Comparison of ENCODE assay signal across 18 cellular contexts in the genomic region with DNA sequence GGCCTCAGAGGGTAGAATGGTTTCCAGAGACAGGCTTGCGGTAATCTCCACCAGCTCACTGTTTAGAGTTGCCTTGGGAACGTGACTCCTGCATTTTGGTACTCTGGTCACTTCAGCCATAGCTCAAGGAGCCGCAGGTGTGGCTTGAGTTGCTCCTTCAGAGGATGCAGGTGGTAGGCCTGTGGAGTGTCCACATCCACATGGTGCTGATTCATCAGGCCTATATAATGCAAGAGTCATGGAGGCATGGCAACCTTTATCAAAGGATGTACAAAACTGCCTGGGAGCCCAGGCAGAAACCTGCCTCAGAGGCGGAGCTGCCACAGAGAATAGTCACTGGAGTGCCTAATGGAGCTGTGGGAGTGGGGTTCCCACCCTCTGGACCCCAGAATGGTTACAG.
"Had no signal": no experiment of that assay in that cellular context is flagged by ENCODE, and none has a peak within 500 bp of the region (broad histone marks: within the 10 kb centered on the region; RNA-seq: fewer than 3 reads in every experiment).

No MANE protein-coding gene starts in this region.

- H3K9me3 Mint-ChIP-seq: nephron progenitor cell; stimulated activated naive B cell treated with anti-CD40 and anti-IgM and Interleukin-4, amounts not matched to agents 10 μg/mL and 1 μg/mL and 100 μg/mL, for 72 hours; stimulated activated naive CD8-positive, alpha-beta T cell treated with anti-CD3 and anti-CD28 coated beads, Interleukin-15, amount 100 ng/mL, for 72 hours had no signal

- H3K36me3 ChIP-seq: esophagus squamous epithelium, neutrophil, spleen, tibial nerve had no signal

- H3K36me3 Mint-ChIP-seq: naive thymus-derived CD4-positive, alpha-beta T cell; stimulated activated naive B cell treated with anti-CD40 and anti-IgM and Interleukin-4, amounts not matched to agents 10 μg/mL and 1 μg/mL and 100 μg/mL, for 72 hours had no signal

- H3K4me3 ChIP-seq: esophagus squamous epithelium, spleen, testis, tibial nerve had no signal

- H3K4me1 Mint-ChIP-seq: naive thymus-derived CD4-positive, alpha-beta T cell; nephron progenitor cell; stimulated activated naive B cell treated with anti-CD40 and anti-IgM and Interleukin-4, amounts not matched to agents 10 μg/mL and 1 μg/mL and 100 μg/mL, for 72 hours; stimulated activated naive CD8-positive, alpha-beta T cell treated with anti-CD3 and anti-CD28 coated beads, Interleukin-15, amount 100 ng/mL, for 72 hours had no signal

- FAIRE-seq: kidney had no signal

- ATAC-seq: effector memory CD8-positive, alpha-beta T cell; left colon; left ventricle myocardium superior; naive thymus-derived CD4-positive, alpha-beta T cell; sciatic nerve; stimulated activated naive B cell treated with anti-CD40 and anti-IgM and Interleukin-4, amounts not matched to agents 10 μg/mL and 1 μg/mL and 100 μg/mL, for 72 hours; stimulated activated naive CD8-positive, alpha-beta T cell treated with anti-CD3 and anti-CD28 coated beads, Interleukin-15, amount 100 ng/mL, for 72 hours had no signal

- H3K4me3 Mint-ChIP-seq: effector memory CD8-positive, alpha-beta T cell; naive thymus-derived CD4-positive, alpha-beta T cell; nephron progenitor cell; stimulated activated naive B cell treated with anti-CD40 and anti-IgM and Interleukin-4, amounts not matched to agents 10 μg/mL and 1 μg/mL and 100 μg/mL, for 72 hours; stimulated activated naive CD8-positive, alpha-beta T cell treated with anti-CD3 and anti-CD28 coated beads, Interleukin-15, amount 100 ng/mL, for 72 hours had no signal

- DNase-seq: effector memory CD8-positive, alpha-beta T cell; esophagus squamous epithelium; foreskin fibroblast; kidney; left colon; left ventricle myocardium superior; naive thymus-derived CD4-positive, alpha-beta T cell; nephron progenitor cell; spleen; stimulated activated CD4-positive, alpha-beta T cell treated with anti-CD3 and anti-CD28 coated beads, Interleukin-15, amount 100 ng/mL, for 24 hours; stimulated activated CD4-positive, alpha-beta T cell treated with anti-CD3 and anti-CD28 coated beads, Interleukin-1b, Interleukin-23, amount 100 ng/mL, for 48 hours; stimulated activated CD4-positive, alpha-beta T cell treated with anti-CD3 and anti-CD28 coated beads, Interleukin-4, amount 100 ng/mL, for 24 hours; stimulated activated naive B cell treated with anti-CD40 and anti-IgM and Interleukin-4, amounts not matched to agents 10 μg/mL and 1 μg/mL and 100 μg/mL, for 72 hours; stimulated activated naive CD8-positive, alpha-beta T cell treated with anti-CD3 and anti-CD28 coated beads, Interleukin-15, amount 100 ng/mL, for 72 hours; testis had no signal

- H3K27ac Mint-ChIP-seq: effector memory CD8-positive, alpha-beta T cell; naive thymus-derived CD4-positive, alpha-beta T cell; nephron progenitor cell; stimulated activated naive B cell treated with anti-CD40 and anti-IgM and Interleukin-4, amounts not matched to agents 10 μg/mL and 1 μg/mL and 100 μg/mL, for 72 hours; stimulated activated naive CD8-positive, alpha-beta T cell treated with anti-CD3 and anti-CD28 coated beads, Interleukin-15, amount 100 ng/mL, for 72 hours had no signal

- H3K27me3 ChIP-seq: esophagus squamous epithelium, neutrophil, spleen, testis, tibial nerve had no signal

- H3K27ac ChIP-seq: esophagus squamous epithelium, neutrophil, spleen, testis, tibial nerve had no signal

- H3K9me3 ChIP-seq: esophagus squamous epithelium, neutrophil, spleen, testis, tibial nerve had no signal

- H3K4me1 ChIP-seq: spleen, testis, tibial nerve had no signal

- H3K27me3 Mint-ChIP-seq: effector memory CD8-positive, alpha-beta T cell; naive thymus-derived CD4-positive, alpha-beta T cell; stimulated activated naive B cell treated with anti-CD40 and anti-IgM and Interleukin-4, amounts not matched to agents 10 μg/mL and 1 μg/mL and 100 μg/mL, for 72 hours had no signal
